In genomic region chr12:110227138-110227537, GRCh38 we compare ENCODE assay signal across 23 cellular contexts.
"Had no signal": no experiment of that assay in that cellular context is flagged by ENCODE, and none has a peak within 500 bp of the region (broad histone marks: within the 10 kb centered on the region; RNA-seq: fewer than 3 reads in every experiment).

No MANE protein-coding gene starts in this region.

- H3K27ac ChIP-seq: esophagus muscularis mucosa, neutrophil, pancreas, stomach, thyroid gland, vagina had no signal

- DNase-seq: dermis blood vessel endothelial cell; effector memory CD4-positive, alpha-beta T cell; foreskin melanocyte; mesenchymal stem cell; mucosa of descending colon; naive B cell; pancreas; retina; stimulated activated CD4-positive, alpha-beta T cell treated with anti-CD3 and anti-CD28 coated beads, Interleukin-12 subunit alpha, Interleukin-12 subunit beta, amount 100 ng/mL, for 4 hours; stimulated activated CD4-positive, alpha-beta T cell treated with anti-CD3 and anti-CD28 coated beads, Interleukin-2, amount 100 ng/mL, for 24 hours; stimulated activated CD4-positive, alpha-beta T cell treated with anti-CD3 and anti-CD28 coated beads, Interleukin-4, amount 100 ng/mL, for 24 hours; stimulated activated naive CD4-positive, alpha-beta T cell treated with Interleukin-2 at 50 U/mL for 16 hours; stomach; thyroid gland; trophoblast cell had no signal

- H3K36me3 ChIP-seq: esophagus muscularis mucosa, neutrophil, pancreas, stomach, thyroid gland, vagina had no signal

- H3K4me3 ChIP-seq: esophagus muscularis mucosa, mucosa of descending colon, pancreas, smooth muscle cell, stomach, thyroid gland, vagina had no signal

- H3K27me3 ChIP-seq: esophagus muscularis mucosa, neutrophil, pancreas, stomach, thyroid gland, vagina had no signal

- ATAC-seq: left lobe of liver; mucosa of descending colon; natural killer cell treated with Interleukin-12 subunit alpha and Interleukin-12 subunit beta and Interleukin-15 and Interleukin-18, amount 100 ng/mL, for 72 hours; pancreas; sciatic nerve; stimulated activated effector memory CD8-positive, alpha-beta T cell treated with anti-CD3 and anti-CD28 coated beads, Interleukin-12 subunit alpha, Interleukin-12 subunit beta, amount 100 ng/mL, for 72 hours had no signal

- H3K9me3 ChIP-seq: esophagus muscularis mucosa, mucosa of descending colon, neutrophil, pancreas, stomach, thyroid gland, vagina had no signal
